In genomic region chr10:100887761-100888296, GRCh38 we compare ENCODE assay signal across 1 cellular context.
TF ChIP-seq lines count a peak whose summit lies in the region.

No MANE protein-coding gene starts in this region.

TF ChIP-seq in WTC11, 78 proteins besides CTCF, POLR2A, EP300 and RAD21 (continued from another document):
- TF ChIP-seq ARID4B (CRISPR knock-in tag; IDR thresholded peaks at IDR 0.05; ENCODE audit: borderline replicate concordance) (no peak), GTF2I (CRISPR knock-in tag; conservative IDR thresholded peaks at IDR 0.05) (no peak)
